ENCODE assay signal across 17 cellular contexts in genomic region chr11:9855579-9856260, GRCh38.
DNase-seq lines count a peak whose midpoint lies in the region; ATAC-seq and TF ChIP-seq lines count a peak whose summit lies in the region.
"Had no signal": no experiment of that assay in that cellular context is flagged by ENCODE, and none has a peak within 500 bp of the region (broad histone marks: within the 10 kb centered on the region; RNA-seq: fewer than 3 reads in every experiment).

No MANE protein-coding gene starts in this region.

- H3K4me1 ChIP-seq in GM23248 (ENCODE audit: insufficient read depth) (peaks cover 75% of the 10 kb centered on the region), PC-3 (ENCODE audit: insufficient read depth, low read length) (peaks cover 16% of the 10 kb centered on the region)
- H3K4me1 ChIP-seq: gastrocnemius medialis, Peyer's patch had no signal

- peaks cover 21 to 30% (median 27%) of the 10 kb centered on the region in 3 donors for H3K4me1 Mint-ChIP-seq in naive B cell
- H3K4me1 Mint-ChIP-seq: CD14-positive monocyte had no signal

- intact Hi-C loops in PC-3 (cut with micrococcal nuclease): loop anchor here (5.0 kb wide), 1 partner anchor 452 kb away; the partner anchor contains the start of gene ADM
- intact Hi-C loops in Right ventricle myocardium superior (cut with DNase I): no loop called here

- ATAC-seq in PC-3 (no peak), naive B cell (ENCODE audit: low read depth in 2 of 2) (peak; percentile 93), Right ventricle myocardium superior (ENCODE audit: poor library complexity) (no peak)
- ATAC-seq: activated T-cell treated with anti-CD3 and anti-CD28 coated beads, Interleukin-2, amount 50 U/mL, for 4 hours; gastrocnemius medialis had no signal

- no peaks in the 10 kb centered on the region for H3K9me2 ChIP-seq in GM23248 (ENCODE audit: insufficient read depth)
- no peaks in the 10 kb centered on the region for H3K9me2 ChIP-seq in PC-3 (replicated peaks; ENCODE audit: low read length)

- in situ Hi-C loops in GM23248 (cut with MboI): no loop called here

- H3K9ac ChIP-seq in GM23248 (peak overlapping the region; percentile 82), PC-3 (ENCODE audit: low read length) (no peak overlapping the region)

- no peak for TF ChIP-seq CTCF in PC-3 (conservative IDR thresholded peaks at IDR 0.05; ENCODE audit: low read depth, low read length)

- no peaks in the 10 kb centered on the region; the same call in 1 of the 2 replicates for H3K79me2 ChIP-seq in GM23248 (ENCODE audit: insufficient read depth)
- no peaks in the 10 kb centered on the region for H3K79me2 ChIP-seq in PC-3 (ENCODE audit: low read length)

- 21 to 23% methylated on average over 2 of the region's 2 CpGs for WGBS in GM23248 (ENCODE audit: low coverage in 1 of 2, low lambda C conversion rate in 2 of 2, missing lambda C conversion rate in 2 of 2), 2 experiments

- H3K27me3 Mint-ChIP-seq in naive B cell: no peaks in the 10 kb centered on the region
- H3K27me3 Mint-ChIP-seq: activated CD4-positive, alpha-beta T cell treated with anti-CD3 and anti-CD28 coated beads, Interleukin-2, amount 10 ng/mL, durations not matched to agents 24 days and 14 days had no signal

- H3K27ac Mint-ChIP-seq in naive B cell: no peak overlapping the region
- H3K27ac Mint-ChIP-seq: activated CD4-positive, alpha-beta T cell treated with anti-CD3 and anti-CD28 coated beads, Interleukin-2, amount 10 ng/mL, durations not matched to agents 24 days and 14 days; CD14-positive monocyte; T-helper 1 cell treated with Interleukin-12 subunit alpha and Interleukin-12 subunit beta and Interleukin-4 antibody, amounts not matched to agents 30 μg/mL and 1 μg/mL, for 36 hours had no signal

- CTCF ChIA-PET in PC-3 (lab: Charles Lee): no interaction called here

- H3K4me2 ChIP-seq in GM23248 (ENCODE audit: unreplicated experiment): peak overlapping the region; percentile 45
- H3K4me2 ChIP-seq in PC-3 (ENCODE audit: low read length): no peak overlapping the region

- H3K4me3 ChIP-seq in GM23248 (no peak overlapping the region), PC-3 (ENCODE audit: low read length) (no peak overlapping the region)
- H3K4me3 ChIP-seq: gastrocnemius medialis, Peyer's patch had no signal

- peaks cover 9% of the 10 kb centered on the region; the same call in 1 of the 2 replicates for H3K36me3 ChIP-seq in GM23248 (ENCODE audit: low read depth)
- H3K36me3 ChIP-seq in PC-3 (ENCODE audit: low read depth, low read length): peaks cover 4% of the 10 kb centered on the region; the same call in 1 of the 2 replicates

- no peaks in the 10 kb centered on the region for H3K9me3 ChIP-seq in GM23248 (ENCODE audit: low read depth)
- no peaks in the 10 kb centered on the region for H3K9me3 ChIP-seq in PC-3 (ENCODE audit: low read length)
- H3K9me3 ChIP-seq: gastrocnemius medialis, Peyer's patch had no signal

- H3K27me3 ChIP-seq in GM23248 (replicated peaks; ENCODE audit: insufficient read depth): no peaks in the 10 kb centered on the region
- H3K27me3 ChIP-seq in PC-3 (ENCODE audit: low read length): no peaks in the 10 kb centered on the region
- H3K27me3 ChIP-seq: gastrocnemius medialis, Peyer's patch had no signal

- no TSS peak for BruUV-seq in PC-3 (replicated peaks; lab: Mats Ljungman, UMichigan)

- POLR2A ChIA-PET in PC-3 (lab: Charles Lee; ENCODE audit: unreplicated experiment): no interaction called here

- H2AFZ ChIP-seq in GM23248 (peak overlapping the region; percentile 13; the same call in 1 of the 2 replicates), PC-3 (ENCODE audit: low read length) (no peak overlapping the region)

- H3K36me3 Mint-ChIP-seq in naive B cell: no peaks in the 10 kb centered on the region

- H3K9me3 Mint-ChIP-seq in naive B cell: no peaks in the 10 kb centered on the region
- H3K9me3 Mint-ChIP-seq: activated CD4-positive, alpha-beta T cell treated with anti-CD3 and anti-CD28 coated beads, Interleukin-2, amount 10 ng/mL, durations not matched to agents 24 days and 14 days; activated T-cell treated with anti-CD3 and anti-CD28 coated beads, Interleukin-2, amount 50 U/mL, for 4 hours; CD14-positive monocyte; T-helper 1 cell treated with Interleukin-12 subunit alpha and Interleukin-12 subunit beta and Interleukin-4 antibody, amounts not matched to agents 30 μg/mL and 1 μg/mL, for 36 hours had no signal

- DNase-seq in EL (peak; percentile 68), GM23248 (peak; percentile 89), PC-3 (peak; percentile 5), naive B cell (peak; percentile 49), activated gamma-delta T cell treated with Interleukin-2 at 50 U/mL for 16 hours (no peak), Right ventricle myocardium superior (no peak), SW 1271 (lab: John Stamatoyannopoulos, UW) (no peak)
- DNase-seq in activated CD4-positive, alpha-beta T cell treated with anti-CD3 and anti-CD28 coated beads for 1 hour: no peak
- DNase-seq: activated CD4-positive, alpha-beta T cell treated with anti-CD3 and anti-CD28 coated beads, Interleukin-2, amount 10 ng/mL, durations not matched to agents 24 days and 14 days; activated T-cell treated with anti-CD3 and anti-CD28 coated beads, Interleukin-2, amount 50 U/mL, for 4 hours; aorta; gastrocnemius medialis; islet precursor cell; NCI-H345 had no signal

- H3K27ac ChIP-seq in GM23248 (peak overlapping the region; percentile 97), PC-3 (ENCODE audit: low read length) (no peak overlapping the region)
- H3K27ac ChIP-seq: gastrocnemius medialis had no signal

- peaks cover 60% of the 10 kb centered on the region for H3F3A ChIP-seq in GM23248 (ENCODE audit: insufficient read depth)
- H3F3A ChIP-seq in PC-3 (ENCODE audit: low read length, unreplicated experiment): no peaks in the 10 kb centered on the region

- no peak overlapping the region for H3K4me3 Mint-ChIP-seq in naive B cell
- H3K4me3 Mint-ChIP-seq: activated CD4-positive, alpha-beta T cell treated with anti-CD3 and anti-CD28 coated beads, Interleukin-2, amount 10 ng/mL, durations not matched to agents 24 days and 14 days; activated T-cell treated with anti-CD3 and anti-CD28 coated beads, Interleukin-2, amount 50 U/mL, for 4 hours; CD14-positive monocyte; T-helper 1 cell treated with Interleukin-12 subunit alpha and Interleukin-12 subunit beta and Interleukin-4 antibody, amounts not matched to agents 30 μg/mL and 1 μg/mL, for 36 hours had no signal

- H4K20me1 ChIP-seq in GM23248 (ENCODE audit: insufficient read depth) (no peaks in the 10 kb centered on the region), PC-3 (ENCODE audit: low read length) (no peaks in the 10 kb centered on the region)

Comparison
In these comparisons a context has a peak if more than half of its experiments do, and no peak if none do; other contexts are left out.
1. DNase-seq: peak in EL (single experiment), GM23248 (single experiment), PC-3 (single experiment) and naive B cell (single experiment); none in activated gamma-delta T cell treated with Interleukin-2 at 50 U/mL for 16 hours (single experiment), activated CD4-positive, alpha-beta T cell treated with anti-CD3 and anti-CD28 coated beads for 1 hour (single experiment), Right ventricle myocardium superior (single experiment) and SW 1271 (0 of 2).
2. ATAC-seq: peak in naive B cell (2 of 2); none in PC-3 (single experiment) and Right ventricle myocardium superior (single experiment).